9 cellular contexts compared by ENCODE assay signal in the genomic region with DNA sequence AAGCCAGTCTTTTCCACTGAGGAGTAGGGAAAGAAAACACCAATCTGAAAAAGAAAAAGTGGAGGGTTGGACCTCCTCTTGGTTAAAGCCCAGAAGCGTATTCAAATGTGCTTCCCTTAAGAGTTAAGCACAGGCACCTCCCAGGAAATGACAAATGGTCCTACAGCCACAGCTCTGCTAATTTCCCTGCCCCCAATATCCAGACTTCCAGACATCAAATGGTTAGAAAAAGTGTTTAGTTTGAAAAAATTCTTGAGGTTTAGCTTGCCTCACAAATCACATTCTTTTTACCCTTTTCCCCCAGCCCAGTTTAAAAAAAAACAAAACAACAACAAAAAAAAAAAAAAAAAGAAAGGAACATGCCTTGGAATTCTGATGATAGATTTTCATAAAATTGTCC. TPM values are rescaled to one million over a fixed set of nuclear protein-coding genes. Genes with fewer than 3 reads are reported as not detected.
DNase-seq lines count a peak whose midpoint lies in the region; ATAC-seq, FAIRE-seq and TF ChIP-seq lines count a peak whose summit lies in the region.
"Had no signal": no experiment of that assay in that cellular context is flagged by ENCODE, and none has a peak within 500 bp of the region (broad histone marks: within the 10 kb centered on the region; RNA-seq: fewer than 3 reads in every experiment).

No MANE protein-coding gene starts in this region.

- H3K4me1 ChIP-seq in hepatocyte (ENCODE audit: insufficient read depth): peaks cover 20% of the 10 kb centered on the region

- no peaks in the 10 kb centered on the region for H3K9me2 ChIP-seq in hepatocyte (replicated peaks; ENCODE audit: insufficient read depth)

- WGBS in hepatocyte (ENCODE audit: low lambda C conversion rate, missing lambda C conversion rate): 25% methylated on average over 1 of the region's 1 CpG

- no peaks in the 10 kb centered on the region for H3K79me2 ChIP-seq in hepatocyte

- ATAC-seq in GM21737 (IDR thresholded peaks at IDR 0.05; ENCODE audit: unreplicated experiment): no peak

- H2AFZ ChIP-seq in hepatocyte: no peak overlapping the region

- in situ Hi-C loops in astrocyte of the spinal cord (cut with HindIII; ENCODE audit: low sequenced_read_pairs): no loop called here

- H3K4me3 ChIP-seq in astrocyte of the spinal cord (ENCODE audit: low read depth, low read length) (peak overlapping the region; percentile 33), hepatocyte (no peak overlapping the region), skeletal muscle cell (ENCODE audit: low read depth, low read length) (peak overlapping the region; percentile 41)

- DNase-seq in GM04504 (ENCODE audit: low read depth) (peak; percentile 96), astrocyte of the spinal cord (ENCODE audit: low read depth, low spot score) (peak; percentile 98), hepatocyte (ENCODE audit: low spot score) (peak; percentile 75), skeletal muscle cell (ENCODE audit: low read depth) (peak; percentile 93), D721Med (ENCODE audit: insufficient read length, low spot score) (no peak), NCI-H2029 (lab: John Stamatoyannopoulos, UW) (no peak), NCI-H2196 (lab: John Stamatoyannopoulos, UW; ENCODE audit: unreplicated experiment) (no peak)
- DNase-seq: stimulated activated CD4-positive, alpha-beta T cell treated with anti-CD3 and anti-CD28 coated beads, Interleukin-2, amount 100 ng/mL, for 48 hours had no signal

- no peaks in the 10 kb centered on the region for H4K20me1 ChIP-seq in hepatocyte (ENCODE audit: insufficient read depth, poor library complexity, severe bottlenecking)

- H3K36me3 ChIP-seq in hepatocyte (replicated peaks; ENCODE audit: insufficient read depth, low read depth): no peaks in the 10 kb centered on the region

- no peak for FAIRE-seq in D721Med (lab: Jason Lieb, UNC)

- peak overlapping the region; percentile 74 for H3K4me2 ChIP-seq in hepatocyte

- TF ChIP-seq CTCF in astrocyte of the spinal cord (IDR thresholded peaks at IDR 0.05; ENCODE audit: low read depth, low read length) (no peak), hepatocyte (IDR thresholded peaks at IDR 0.05; ENCODE audit: poor library complexity) (no peak), D721Med (IDR thresholded peaks at IDR 0.05; ENCODE audit: insufficient read depth, missing control alignments) (no peak)

- no peaks in the 10 kb centered on the region for H3K9me3 ChIP-seq in hepatocyte (ENCODE audit: low read depth)

- H3K27ac ChIP-seq in hepatocyte: peak overlapping the region; percentile 99

- H3K27me3 ChIP-seq in hepatocyte: no peaks in the 10 kb centered on the region

RNA-seq across cellular contexts. Expression of gene COL1A2, which starts 19.0 kb away (rescaled TPM):
- 1,011 and 1,836 TPM in 2 replicates for total RNA-seq in hepatocyte
- polyA plus RNA-seq in hepatocyte: 2,013 and 2,200 TPM in 2 replicates

Comparison
In these comparisons a context has a peak if more than half of its experiments do, and no peak if none do; other contexts are left out.
1. DNase-seq: peak in GM04504 (single experiment), astrocyte of the spinal cord (single experiment), hepatocyte (single experiment) and skeletal muscle cell (single experiment); none in D721Med (single experiment), NCI-H2029 (single experiment) and NCI-H2196 (single experiment).